In the genomic region with DNA sequence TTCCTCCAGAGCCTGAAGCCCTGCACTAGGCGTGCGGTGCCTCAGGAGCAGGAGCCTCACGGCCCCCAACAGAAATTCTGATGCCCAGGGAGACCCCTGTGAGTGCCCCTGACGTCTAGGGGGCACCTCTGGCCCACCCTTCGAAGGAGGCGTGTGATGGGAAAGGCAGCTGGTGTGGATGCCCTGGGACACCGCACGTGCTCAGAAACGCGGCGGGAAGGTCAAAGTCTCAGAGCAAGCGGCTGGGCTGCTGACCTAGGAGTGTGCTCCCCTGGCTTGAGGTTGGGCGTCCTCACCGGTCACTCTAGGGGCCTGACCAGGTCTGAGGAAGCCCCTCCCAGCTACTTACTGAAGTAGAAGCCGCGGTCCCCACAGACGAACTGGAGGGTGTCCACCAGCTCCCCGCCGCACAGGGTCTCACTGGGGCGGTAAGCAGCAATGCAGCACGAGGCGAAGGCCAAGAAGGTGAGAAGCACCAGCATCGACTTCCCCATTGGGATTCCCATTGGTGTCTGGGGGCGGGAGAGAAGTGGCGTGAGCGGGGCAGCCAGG, we compare ENCODE assay signal across 1 cellular context.
TF ChIP-seq lines count a peak whose summit lies in the region.

No MANE protein-coding gene starts in this region.

TF ChIP-seq in HepG2, 621 proteins besides CTCF, POLR2A, EP300 and RAD21 (continued from another document and continues in another):
- TF ChIP-seq, protein P1, sequence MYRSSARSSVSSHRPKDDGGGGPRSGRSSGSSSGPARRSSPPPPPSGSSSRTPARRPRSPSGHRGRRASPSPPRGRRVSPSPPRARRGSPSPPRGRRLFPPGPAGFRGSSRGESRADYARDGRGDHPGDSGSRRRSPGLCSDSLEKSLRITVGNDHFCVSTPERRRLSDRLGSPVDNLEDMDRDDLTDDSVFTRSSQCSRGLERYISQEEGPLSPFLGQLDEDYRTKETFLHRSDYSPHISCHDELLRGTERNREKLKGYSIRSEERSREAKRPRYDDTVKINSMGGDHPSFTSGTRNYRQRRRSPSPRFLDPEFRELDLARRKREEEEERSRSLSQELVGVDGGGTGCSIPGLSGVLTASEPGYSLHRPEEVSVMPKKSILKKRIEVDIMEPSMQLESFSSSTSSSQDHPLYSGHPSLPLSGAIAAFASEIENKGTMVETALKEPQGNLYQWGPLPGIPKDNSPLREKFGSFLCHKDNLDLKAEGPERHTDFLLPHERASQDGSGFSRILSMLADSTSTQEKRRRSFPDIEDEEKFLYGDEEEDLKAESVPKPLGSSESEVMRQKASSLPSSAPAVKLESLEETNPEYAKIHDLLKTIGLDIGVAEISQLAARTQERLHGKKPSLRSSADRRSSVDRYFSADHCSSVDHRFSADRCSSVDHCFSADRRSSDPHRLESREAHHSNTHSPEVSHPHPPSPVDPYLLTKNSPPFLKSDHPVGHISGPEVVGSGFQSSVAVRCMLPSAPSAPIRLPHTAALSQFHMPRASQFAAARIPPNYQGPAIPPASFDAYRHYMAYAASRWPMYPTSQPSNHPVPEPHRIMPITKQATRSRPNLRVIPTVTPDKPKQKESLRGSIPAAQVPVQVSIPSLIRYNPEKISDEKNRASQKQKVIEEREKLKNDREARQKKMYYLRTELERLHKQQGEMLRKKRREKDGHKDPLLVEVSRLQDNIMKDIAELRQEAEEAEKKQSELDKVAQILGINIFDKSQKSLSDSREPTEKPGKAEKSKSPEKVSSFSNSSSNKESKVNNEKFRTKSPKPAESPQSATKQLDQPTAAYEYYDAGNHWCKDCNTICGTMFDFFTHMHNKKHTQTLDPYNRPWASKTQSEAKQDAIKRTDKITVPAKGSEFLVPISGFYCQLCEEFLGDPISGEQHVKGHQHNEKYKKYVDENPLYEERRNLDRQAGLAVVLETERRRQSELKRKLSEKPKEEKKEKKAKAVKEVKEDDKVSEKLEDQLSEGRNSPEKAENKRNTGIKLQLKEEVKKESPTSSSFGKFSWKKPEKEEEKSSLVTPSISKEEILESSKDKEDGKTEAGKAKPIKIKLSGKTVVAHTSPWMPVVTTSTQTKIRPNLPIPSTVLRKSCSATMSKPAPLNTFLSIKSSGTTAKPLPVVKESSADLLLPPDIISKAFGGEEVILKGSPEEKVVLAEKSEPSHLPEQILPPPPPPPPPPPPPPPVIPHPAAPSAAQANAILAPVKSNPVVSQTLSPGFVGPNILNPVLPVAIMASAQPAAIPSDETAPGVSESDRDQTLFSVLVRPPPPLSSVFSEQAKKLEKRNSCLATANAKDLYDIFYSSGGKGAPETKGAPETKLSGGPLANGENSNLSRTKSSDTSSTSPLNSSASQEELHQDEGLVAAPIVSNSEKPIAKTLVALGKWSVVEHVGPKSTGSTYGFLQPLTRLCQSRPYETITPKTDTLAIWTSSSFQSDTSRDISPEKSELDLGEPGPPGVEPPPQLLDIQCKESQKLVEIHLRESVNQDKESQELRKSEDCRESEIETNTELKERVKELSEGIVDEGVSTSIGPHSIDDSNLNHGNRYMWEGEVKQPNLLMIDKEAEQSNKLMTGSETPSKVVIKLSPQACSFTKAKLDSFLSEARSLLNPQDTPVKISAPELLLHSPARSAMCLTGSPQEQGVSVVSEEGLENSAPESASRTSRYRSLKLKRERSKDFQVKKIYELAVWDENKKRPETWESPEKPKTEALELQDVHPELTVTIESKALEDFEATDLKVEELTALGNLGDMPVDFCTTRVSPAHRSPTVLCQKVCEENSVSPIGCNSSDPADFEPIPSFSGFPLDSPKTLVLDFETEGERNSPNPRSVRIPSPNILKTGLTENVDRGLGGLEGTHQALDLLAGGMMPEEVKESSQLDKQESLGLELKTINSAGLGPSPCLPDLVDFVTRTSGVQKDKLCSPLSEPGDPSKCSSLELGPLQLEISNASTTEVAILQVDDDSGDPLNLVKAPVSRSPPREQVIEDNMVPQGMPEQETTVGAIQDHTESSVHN (CRISPR knock-in tag; IDR thresholded peaks at IDR 0.05), result no peak
- TF ChIP-seq MYNN (CRISPR knock-in tag; IDR thresholded peaks at IDR 0.05; ENCODE audit: low read depth) (no peak), MTA1 (CRISPR knock-in tag; IDR thresholded peaks at IDR 0.05; ENCODE audit: borderline replicate concordance) (peak; percentile 15; the same call in 1 of the 2 replicates), GTF3A (CRISPR knock-in tag; conservative IDR thresholded peaks at IDR 0.05) (0 out of 2 replicates have a peak, but pooled peaks have one; percentile 44), ZNF367 (CRISPR knock-in tag; IDR thresholded peaks at IDR 0.05; ENCODE audit: borderline replicate concordance) (no peak), MXD3 (CRISPR knock-in tag; IDR thresholded peaks at IDR 0.05) (0 out of 2 replicates have a peak, but pooled peaks have one; percentile 13), ZNF746 (CRISPR knock-in tag; IDR thresholded peaks at IDR 0.05) (0 out of 2 replicates have a peak, but pooled peaks have one; percentile 18), HNRNPUL1 (IDR thresholded peaks at IDR 0.05; ENCODE audit: low read depth, low read length) (no peak), HOXA9 (CRISPR knock-in tag; IDR thresholded peaks at IDR 0.05; ENCODE audit: borderline replicate concordance) (peak; percentile 70; the same call in 1 of the 2 replicates), AHDC1 (CRISPR knock-in tag; IDR thresholded peaks at IDR 0.05; ENCODE audit: borderline replicate concordance) (peak; percentile 31), TAF15 (IDR thresholded peaks at IDR 0.05; ENCODE audit: low read depth, low read length, poor library complexity, severe bottlenecking) (no peak), NFIB (CRISPR knock-in tag; IDR thresholded peaks at IDR 0.05; ENCODE audit: borderline replicate concordance) (no peak), ZNF605 (CRISPR knock-in tag; IDR thresholded peaks at IDR 0.05) (peak; percentile 41; the same call in 1 of the 2 replicates), DPF2 (CRISPR knock-in tag; IDR thresholded peaks at IDR 0.05; ENCODE audit: borderline replicate concordance, low read depth) (no peak), ZNF841 (CRISPR knock-in tag; IDR thresholded peaks at IDR 0.05; ENCODE audit: borderline replicate concordance) (peak; percentile 82), DMTF1 (CRISPR knock-in tag; IDR thresholded peaks at IDR 0.05) (0 out of 2 replicates have a peak, but pooled peaks have one; percentile 26), SSRP1 (CRISPR knock-in tag; IDR thresholded peaks at IDR 0.05) (no peak; the same call in none of the 2 replicates), PITX1 (CRISPR knock-in tag; IDR thresholded peaks at IDR 0.05) (peak; percentile 4; the same call in 1 of the 2 replicates), ZNF33A (CRISPR knock-in tag; IDR thresholded peaks at IDR 0.05; ENCODE audit: borderline replicate concordance) (0 out of 2 replicates have a peak, but pooled peaks have one; percentile 81), ZNF12 (CRISPR knock-in tag; IDR thresholded peaks at IDR 0.05) (no peak), XBP1 (CRISPR knock-in tag; IDR thresholded peaks at IDR 0.05) (no peak), AKAP8 (CRISPR knock-in tag; IDR thresholded peaks at IDR 0.05) (peak; percentile 99)
- TF ChIP-seq, protein P2, sequence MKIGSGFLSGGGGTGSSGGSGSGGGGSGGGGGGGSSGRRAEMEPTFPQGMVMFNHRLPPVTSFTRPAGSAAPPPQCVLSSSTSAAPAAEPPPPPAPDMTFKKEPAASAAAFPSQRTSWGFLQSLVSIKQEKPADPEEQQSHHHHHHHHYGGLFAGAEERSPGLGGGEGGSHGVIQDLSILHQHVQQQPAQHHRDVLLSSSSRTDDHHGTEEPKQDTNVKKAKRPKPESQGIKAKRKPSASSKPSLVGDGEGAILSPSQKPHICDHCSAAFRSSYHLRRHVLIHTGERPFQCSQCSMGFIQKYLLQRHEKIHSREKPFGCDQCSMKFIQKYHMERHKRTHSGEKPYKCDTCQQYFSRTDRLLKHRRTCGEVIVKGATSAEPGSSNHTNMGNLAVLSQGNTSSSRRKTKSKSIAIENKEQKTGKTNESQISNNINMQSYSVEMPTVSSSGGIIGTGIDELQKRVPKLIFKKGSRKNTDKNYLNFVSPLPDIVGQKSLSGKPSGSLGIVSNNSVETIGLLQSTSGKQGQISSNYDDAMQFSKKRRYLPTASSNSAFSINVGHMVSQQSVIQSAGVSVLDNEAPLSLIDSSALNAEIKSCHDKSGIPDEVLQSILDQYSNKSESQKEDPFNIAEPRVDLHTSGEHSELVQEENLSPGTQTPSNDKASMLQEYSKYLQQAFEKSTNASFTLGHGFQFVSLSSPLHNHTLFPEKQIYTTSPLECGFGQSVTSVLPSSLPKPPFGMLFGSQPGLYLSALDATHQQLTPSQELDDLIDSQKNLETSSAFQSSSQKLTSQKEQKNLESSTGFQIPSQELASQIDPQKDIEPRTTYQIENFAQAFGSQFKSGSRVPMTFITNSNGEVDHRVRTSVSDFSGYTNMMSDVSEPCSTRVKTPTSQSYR (CRISPR knock-in tag; IDR thresholded peaks at IDR 0.05; ENCODE audit: borderline replicate concordance), result no peak
- TF ChIP-seq, protein P3, sequence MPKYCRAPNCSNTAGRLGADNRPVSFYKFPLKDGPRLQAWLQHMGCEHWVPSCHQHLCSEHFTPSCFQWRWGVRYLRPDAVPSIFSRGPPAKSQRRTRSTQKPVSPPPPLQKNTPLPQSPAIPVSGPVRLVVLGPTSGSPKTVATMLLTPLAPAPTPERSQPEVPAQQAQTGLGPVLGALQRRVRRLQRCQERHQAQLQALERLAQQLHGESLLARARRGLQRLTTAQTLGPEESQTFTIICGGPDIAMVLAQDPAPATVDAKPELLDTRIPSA (CRISPR knock-in tag; IDR thresholded peaks at IDR 0.05; ENCODE audit: borderline replicate concordance), result no peak
- TF ChIP-seq, protein P4, sequence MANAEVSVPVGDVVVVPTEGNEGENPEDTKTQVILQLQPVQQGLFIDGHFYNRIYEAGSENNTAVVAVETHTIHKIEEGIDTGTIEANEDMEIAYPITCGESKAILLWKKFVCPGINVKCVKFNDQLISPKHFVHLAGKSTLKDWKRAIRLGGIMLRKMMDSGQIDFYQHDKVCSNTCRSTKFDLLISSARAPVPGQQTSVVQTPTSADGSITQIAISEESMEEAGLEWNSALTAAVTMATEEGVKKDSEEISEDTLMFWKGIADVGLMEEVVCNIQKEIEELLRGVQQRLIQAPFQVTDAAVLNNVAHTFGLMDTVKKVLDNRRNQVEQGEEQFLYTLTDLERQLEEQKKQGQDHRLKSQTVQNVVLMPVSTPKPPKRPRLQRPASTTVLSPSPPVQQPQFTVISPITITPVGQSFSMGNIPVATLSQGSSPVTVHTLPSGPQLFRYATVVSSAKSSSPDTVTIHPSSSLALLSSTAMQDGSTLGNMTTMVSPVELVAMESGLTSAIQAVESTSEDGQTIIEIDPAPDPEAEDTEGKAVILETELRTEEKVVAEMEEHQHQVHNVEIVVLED (CRISPR knock-in tag; IDR thresholded peaks at IDR 0.05; ENCODE audit: borderline replicate concordance), result no peak
